1 cellular context compared by ENCODE assay signal in genomic region chr6:134310206-134310605, GRCh38.
TF ChIP-seq lines count a peak whose summit lies in the region.

No MANE protein-coding gene starts in this region.

TF ChIP-seq in IMR-90, 13 proteins besides CTCF, POLR2A, EP300 and RAD21:
- TF ChIP-seq NFE2L2 (IDR thresholded peaks at IDR 0.05; ENCODE audit: low read depth, low read length) (no peak), MAFK (IDR thresholded peaks at IDR 0.05; ENCODE audit: low read depth, low read length) (no peak), USF2 (IDR thresholded peaks at IDR 0.05; ENCODE audit: low read depth, low read length) (no peak), BHLHE40 (IDR thresholded peaks at IDR 0.05; ENCODE audit: low read depth, low read length) (no peak), ELK1 (IDR thresholded peaks at IDR 0.05; ENCODE audit: borderline replicate concordance, low read depth, low read length) (no peak), SMC3 (IDR thresholded peaks at IDR 0.05; ENCODE audit: low read depth, low read length) (no peak), RCOR1 (IDR thresholded peaks at IDR 0.05; ENCODE audit: insufficient replicate concordance, low read length) (no peak), RFX5 (IDR thresholded peaks at IDR 0.05; ENCODE audit: low read depth, low read length) (no peak), FOS (IDR thresholded peaks at IDR 0.05; ENCODE audit: low read depth, low read length) (no peak), MXI1 (IDR thresholded peaks at IDR 0.05; ENCODE audit: borderline replicate concordance, low read depth, low read length) (no peak), CHD1 (IDR thresholded peaks at IDR 0.05; ENCODE audit: low read depth, low read length) (no peak), CEBPB (IDR thresholded peaks at IDR 0.05; ENCODE audit: low read depth, low read length) (no peak), MAZ (IDR thresholded peaks at IDR 0.05; ENCODE audit: borderline replicate concordance, low read depth, low read length) (no peak)
